In genomic region chr3:132758740-132759139, GRCh38 we compare ENCODE assay signal across 7 cellular contexts.
"Had no signal": no experiment of that assay in that cellular context is flagged by ENCODE, and none has a peak within 500 bp of the region (broad histone marks: within the 10 kb centered on the region; RNA-seq: fewer than 3 reads in every experiment).

No MANE protein-coding gene starts in this region.

- H3K4me3 ChIP-seq: GM23338 had no signal

- H2AFZ ChIP-seq: GM23338 had no signal

- ATAC-seq: GM23338 had no signal

- FAIRE-seq: H1, H54, HTR-8/SVneo had no signal

- DNase-seq: H9, HCEC 1CT, IMR-90 had no signal

- H3K4me2 ChIP-seq: GM23338 had no signal
